ENCODE assay signal across 8 cellular contexts in the genomic region with DNA sequence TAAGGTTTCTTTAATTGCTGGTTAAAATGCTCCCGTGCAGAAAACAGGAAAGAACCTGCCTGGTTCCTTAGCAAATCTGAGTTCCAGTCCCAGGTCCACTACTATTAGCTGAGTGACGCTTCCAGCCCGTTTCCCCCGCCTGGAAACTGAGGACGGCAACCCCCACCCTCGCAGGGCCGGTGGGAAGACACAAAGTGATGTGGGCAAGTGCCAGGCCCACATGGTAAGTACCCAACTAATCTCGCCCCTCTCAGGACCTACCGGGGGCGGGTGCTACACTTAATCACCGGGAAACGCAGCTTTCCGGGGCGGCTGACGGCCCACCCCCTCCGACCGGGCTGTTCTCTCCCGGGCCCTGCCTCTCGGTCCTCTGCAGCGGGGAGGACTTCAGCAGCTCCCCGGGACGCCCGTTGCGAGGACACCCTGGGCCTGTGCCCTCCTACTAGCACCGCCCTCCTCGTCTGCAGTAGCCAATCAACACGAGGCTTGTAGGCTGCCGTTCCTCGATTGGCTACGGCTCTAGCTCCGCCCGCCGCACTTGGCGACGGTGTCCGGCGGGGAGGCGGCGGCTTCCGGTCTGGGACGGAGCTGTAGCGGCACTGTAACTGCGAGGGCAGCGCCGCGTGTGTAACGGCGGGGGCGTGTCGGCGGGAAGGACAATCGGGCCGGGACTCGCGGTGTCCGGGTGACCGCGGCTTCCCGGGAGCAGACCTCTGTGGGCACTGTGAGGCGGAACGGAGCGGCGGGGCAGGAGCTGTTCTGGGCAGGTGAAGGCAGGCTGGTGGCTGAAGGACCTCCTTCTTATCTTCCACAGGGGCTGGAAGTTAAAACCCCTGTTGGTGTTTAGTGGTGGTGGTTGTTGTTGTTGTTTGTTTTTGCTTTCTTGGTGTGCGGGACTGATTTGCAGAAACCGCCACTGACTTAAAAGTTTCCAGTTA. TPM values are rescaled to one million over a fixed set of nuclear protein-coding genes. Genes with fewer than 3 reads are reported as not detected.
DNase-seq lines count a peak whose midpoint lies in the region; ATAC-seq and TF ChIP-seq lines count a peak whose summit lies in the region.

A gene with protein sequence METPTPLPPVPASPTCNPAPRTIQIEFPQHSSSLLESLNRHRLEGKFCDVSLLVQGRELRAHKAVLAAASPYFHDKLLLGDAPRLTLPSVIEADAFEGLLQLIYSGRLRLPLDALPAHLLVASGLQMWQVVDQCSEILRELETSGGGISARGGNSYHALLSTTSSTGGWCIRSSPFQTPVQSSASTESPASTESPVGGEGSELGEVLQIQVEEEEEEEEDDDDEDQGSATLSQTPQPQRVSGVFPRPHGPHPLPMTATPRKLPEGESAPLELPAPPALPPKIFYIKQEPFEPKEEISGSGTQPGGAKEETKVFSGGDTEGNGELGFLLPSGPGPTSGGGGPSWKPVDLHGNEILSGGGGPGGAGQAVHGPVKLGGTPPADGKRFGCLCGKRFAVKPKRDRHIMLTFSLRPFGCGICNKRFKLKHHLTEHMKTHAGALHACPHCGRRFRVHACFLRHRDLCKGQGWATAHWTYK (plus strand): TSS at position 568 of the 938 bp plus-strand sequence. CDS start 525 bp downstream, outside the sequence.

- peak; percentile 98 for ATAC-seq in HG03432 (IDR thresholded peaks at IDR 0.05; ENCODE audit: unreplicated experiment)

- H3K27me3 ChIP-seq in kidney epithelial cell (ENCODE audit: control insufficient read depth, insufficient read depth, low read length): no peaks in the 10 kb centered on the region

- peak; percentile 99 for DNase-seq in Ammon's horn (ENCODE audit: low spot score)
- DNase-seq in NCI-H460 (ENCODE audit: extremely low read depth, low read depth): peak; percentile 92
- peak; percentile 87 for DNase-seq in activated CD4-positive, alpha-beta T cell treated with anti-CD3 and anti-CD28 coated beads for 1 hour
- DNase-seq in cerebellum (ENCODE audit: low spot score): peak; percentile 99
- peak; percentile 75 for DNase-seq in kidney epithelial cell (ENCODE audit: low read depth)
- peak; percentile 97 for DNase-seq in stimulated activated CD4-positive, alpha-beta T cell treated with anti-CD3 and anti-CD28 coated beads, Interleukin-15, amount 100 ng/mL, for 24 hours

- TF ChIP-seq CTCF in kidney epithelial cell (IDR thresholded peaks at IDR 0.05; ENCODE audit: insufficient read depth, low read length, poor library complexity, severe bottlenecking): no peak

- H3K4me3 ChIP-seq in kidney epithelial cell (ENCODE audit: low read depth, low read length): peak within 1 kb of the TSS; percentile 75

- peaks cover 2% of the 10 kb centered on the region for H3K36me3 ChIP-seq in kidney epithelial cell (ENCODE audit: control insufficient read depth, insufficient read depth, low read length)

- TF ChIP-seq POLR2A in GM19193 (IDR thresholded peaks at IDR 0.05; ENCODE audit: extremely low read depth, insufficient read depth, insufficient read length): peak; percentile 86

RNA-seq across cellular contexts. Expression of the gene that starts here (rescaled TPM):
- total RNA-seq in NCI-H460 (2014; rRNA removed; shearing (Covaris generic)): 5.2 and 6.4 TPM in 2 replicates
- polyA plus RNA-seq in NCI-H460 (2014; cell fraction: nucleus; rRNA removed): 2.7 and 6.2 TPM in 2 replicates
- 7.7 TPM for total RNA-seq in cerebellum
- 7.4 and 7.6 TPM in 2 replicates for total RNA-seq in kidney epithelial cell

Comparison
In these comparisons a context has a peak if more than half of its experiments do, and no peak if none do; other contexts are left out.
1. Peak in every context shown above with its lines: DNase-seq, ATAC-seq and H3K4me3 ChIP-seq.